Comparison of ENCODE assay signal across 4 cellular contexts in the genomic region with DNA sequence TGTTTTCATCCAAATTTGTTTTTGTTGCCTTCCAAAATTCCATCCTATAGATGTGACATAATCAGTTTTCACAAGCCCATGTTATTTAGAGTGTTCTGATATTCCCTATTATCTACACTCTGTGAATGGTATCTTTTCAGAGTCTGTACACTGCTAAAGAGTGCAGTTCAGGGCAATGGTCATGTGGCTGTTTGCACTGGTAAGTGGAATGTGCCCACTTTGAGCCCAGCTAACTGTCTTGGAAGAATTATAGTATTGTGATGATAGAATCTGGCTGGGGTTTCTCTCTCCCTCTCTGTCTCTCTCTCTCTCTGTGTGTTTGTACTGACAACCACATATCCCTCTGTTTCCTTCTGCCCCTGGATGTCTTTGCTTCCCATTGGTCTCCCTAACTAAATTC. TPM values are rescaled to one million over a fixed set of nuclear protein-coding genes. Genes with fewer than 3 reads are reported as not detected.
"Had no signal": no experiment of that assay in that cellular context is flagged by ENCODE, and none has a peak within 500 bp of the region (broad histone marks: within the 10 kb centered on the region; RNA-seq: fewer than 3 reads in every experiment).

No MANE protein-coding gene starts in this region.

- DNase-seq: IMR-90 had no signal

RNA-seq across cellular contexts. Expression of gene BEX4, which starts 37.3 kb away (rescaled TPM):
- total RNA-seq: HepG2, HT-29, HT1080 had no signal
- polyA plus RNA-seq: HepG2 had no signal
